In genomic region chr12:64080319-64081008, GRCh38 we compare ENCODE assay signal across 12 cellular contexts.
A peak's percentile ranks its signal among the peaks of the same experiment; 100 is the strongest.
DNase-seq lines count a peak whose midpoint lies in the region; ATAC-seq and TF ChIP-seq lines count a peak whose summit lies in the region.
"Had no signal": no experiment of that assay in that cellular context is flagged by ENCODE, and none has a peak within 500 bp of the region (broad histone marks: within the 10 kb centered on the region; RNA-seq: fewer than 3 reads in every experiment).

No MANE protein-coding gene starts in this region.

- H3K4me2 ChIP-seq in IMR-90 (ENCODE audit: low read depth, low read length), result peak overlapping the region; percentile 32

- WGBS in IMR-90 (ENCODE audit: extremely low coverage in 2 of 2, insufficient read length in 1 of 2), 2 experiments, result 10% methylated on average over 2 of the region's 7 CpGs; no CpG with 5 or more reads in 1 of the 2 experiments
- 53% methylated on average over 7 of the region's 7 CpGs for WGBS in suprapubic skin

- H3K79me1 ChIP-seq in IMR-90 (ENCODE audit: low read depth in 1 of 2, low read length in 2 of 2), result peaks cover 6 to 49% of the 10 kb centered on the region in 2 experiments

- DNase-seq in IMR-90 (peak; percentile 74), adipocyte (ENCODE audit: low read depth) (no peak), iPS DF 4.7 (ENCODE audit: extremely low read depth, low spot score) (peak; percentile 33), suprapubic skin (ENCODE audit: low spot score in 2 of 2) (no peak), pons (ENCODE audit: low spot score) (no peak), foreskin melanocyte (no peak)
- DNase-seq in CD8-positive, alpha-beta memory T cell, result no peak
- DNase-seq: activated naive CD8-positive, alpha-beta T cell treated with anti-CD3 and anti-CD28 coated beads, Interleukin-2, amount 50 U/mL, for 24 hours; CD4-positive, alpha-beta memory T cell; stimulated activated CD4-positive, alpha-beta T cell treated with anti-CD3 and anti-CD28 coated beads, Interleukin-4, amount 100 ng/mL, for 4 hours had no signal

- H4K5ac ChIP-seq in IMR-90 (ENCODE audit: low read depth, low read length), result peak overlapping the region; percentile 55

- H3K4ac ChIP-seq in IMR-90 (ENCODE audit: low read depth, low read length), result peak overlapping the region; percentile 74

- no peak overlapping the region; the same call in 1 of the 2 replicates for H3K56ac ChIP-seq in IMR-90 (ENCODE audit: extremely low read depth, insufficient read depth, low read length)

- peaks cover 0 to 2% (median 0%) of the 10 kb centered on the region in 5 donors for H3K9me3 Mint-ChIP-seq in CD8-positive, alpha-beta memory T cell
- H3K9me3 Mint-ChIP-seq: CD4-positive, alpha-beta memory T cell; T-helper 1 cell treated with Interleukin-12 subunit alpha and Interleukin-12 subunit beta and Interleukin-4 antibody, amounts not matched to agents 30 μg/mL and 1 μg/mL, for 36 hours had no signal

- peak overlapping the region; percentile 2; the same call in 1 of the 3 replicates for H2BK15ac ChIP-seq in IMR-90 (ENCODE audit: low read depth, low read length)

- no peaks in the 10 kb centered on the region for H4K20me1 ChIP-seq in IMR-90 (ENCODE audit: insufficient read depth, low read length)

- H3K27ac ChIP-seq in IMR-90 (ENCODE audit: insufficient read depth, low read length) (peak overlapping the region; percentile 63), suprapubic skin (peak overlapping the region; percentile 82)
- H3K27ac ChIP-seq in CD8-positive, alpha-beta memory T cell (ENCODE audit: low read depth, low read length), result no peak overlapping the region

- H3K27me3 ChIP-seq in IMR-90 (ENCODE audit: control insufficient read depth, insufficient read depth, low read length), result no peaks in the 10 kb centered on the region
- no peaks in the 10 kb centered on the region for H3K27me3 ChIP-seq in adipocyte (replicated peaks; ENCODE audit: control insufficient read depth, insufficient read depth, low read length)
- no peaks in the 10 kb centered on the region for H3K27me3 ChIP-seq in suprapubic skin
- H3K27me3 ChIP-seq in CD8-positive, alpha-beta memory T cell (ENCODE audit: insufficient read depth, low read length, poor library complexity, severe bottlenecking), result no peaks in the 10 kb centered on the region

- H3K4me1 Mint-ChIP-seq in CD8-positive, alpha-beta memory T cell, result no peaks in the 10 kb centered on the region
- H3K4me1 Mint-ChIP-seq: activated naive CD8-positive, alpha-beta T cell treated with anti-CD3 and anti-CD28 coated beads, Interleukin-2, amount 50 U/mL, for 24 hours; CD4-positive, alpha-beta memory T cell had no signal

- TF ChIP-seq EP300 in suprapubic skin (IDR thresholded peaks at IDR 0.05), result no peak

- dilution Hi-C loops in IMR-90 (cut with HindIII; ENCODE audit: low sequenced_read_pairs, unreplicated experiment), result no loop called here

- H2BK120ac ChIP-seq in IMR-90 (ENCODE audit: low read depth, low read length), result peak overlapping the region; percentile 88

- H3K36me3 Mint-ChIP-seq in CD8-positive, alpha-beta memory T cell, result no peaks in the 10 kb centered on the region
- H3K36me3 Mint-ChIP-seq: CD4-positive, alpha-beta memory T cell had no signal

- no peak overlapping the region for H2AK9ac ChIP-seq in IMR-90 (replicated peaks; ENCODE audit: low read depth, low read length, poor library complexity)

- intact Hi-C loops in IMR-90 (cut with micrococcal nuclease), result loop anchor here (5.0 kb wide), 2 partner anchors 102 to 172 kb away; no protein-coding TSS in a partner anchor

- peak overlapping the region; percentile 67 for H2AFZ ChIP-seq in IMR-90 (replicated peaks; ENCODE audit: low read length, poor library complexity)

- no TSS peak for BruUV-seq in IMR-90 (replicated peaks; lab: Mats Ljungman, UMichigan)

- POLR2A ChIA-PET in IMR-90 (lab: Charles Lee; ENCODE audit: unreplicated experiment), result no interaction called here
- POLR2A ChIA-PET in CD8-positive, alpha-beta memory T cell (lab: Charles Lee), result no interaction called here

- TF ChIP-seq POLR2A in IMR-90 (IDR thresholded peaks at IDR 0.05; ENCODE audit: low read depth, low read length) (no peak), suprapubic skin (IDR thresholded peaks at IDR 0.05) (no peak)

- H3K4me3 ChIP-seq in IMR-90 (ENCODE audit: insufficient read depth, low read depth, low read length) (no peak overlapping the region), adipocyte (ENCODE audit: low read length) (no peak overlapping the region), suprapubic skin (peak overlapping the region; percentile 2)
- H3K4me3 ChIP-seq in CD8-positive, alpha-beta memory T cell (ENCODE audit: low read length), result no peak overlapping the region

- no peak overlapping the region for H3K4me3 Mint-ChIP-seq in CD8-positive, alpha-beta memory T cell
- H3K4me3 Mint-ChIP-seq: activated naive CD8-positive, alpha-beta T cell treated with anti-CD3 and anti-CD28 coated beads, Interleukin-2, amount 50 U/mL, for 24 hours; CD4-positive, alpha-beta memory T cell; T-helper 1 cell treated with Interleukin-12 subunit alpha and Interleukin-12 subunit beta and Interleukin-4 antibody, amounts not matched to agents 30 μg/mL and 1 μg/mL, for 36 hours had no signal

- no peak overlapping the region for H3K9ac ChIP-seq in IMR-90 (ENCODE audit: low read depth, low read length)
- peak overlapping the region; percentile 21 for H3K9ac ChIP-seq in adipocyte (ENCODE audit: low read length)

- no peak for TF ChIP-seq RAD21 in IMR-90 (IDR thresholded peaks at IDR 0.05; ENCODE audit: low read length)

- H3K9me3 ChIP-seq in IMR-90 (ENCODE audit: control insufficient read depth, insufficient read depth, low read length) (no peaks in the 10 kb centered on the region), adipocyte (ENCODE audit: control insufficient read depth, low read length) (no peaks in the 10 kb centered on the region), suprapubic skin (no peaks in the 10 kb centered on the region)
- no peaks in the 10 kb centered on the region for H3K9me3 ChIP-seq in CD8-positive, alpha-beta memory T cell (ENCODE audit: low read length)

- ATAC-seq in IMR-90 (ENCODE audit: low read depth) (peak; percentile 72), HG02981 (IDR thresholded peaks at IDR 0.05; ENCODE audit: unreplicated experiment) (no peak)
- ATAC-seq: activated naive CD8-positive, alpha-beta T cell treated with anti-CD3 and anti-CD28 coated beads, Interleukin-2, amount 50 U/mL, for 24 hours had no signal

- peaks cover 6% of the 10 kb centered on the region for H3K9me1 ChIP-seq in IMR-90 (ENCODE audit: insufficient read depth, low read length)

- in situ Hi-C loops in IMR-90 (cut with MboI; ENCODE audit: low sequenced_read_pairs), result no loop called here

- peak overlapping the region; percentile 79 for H2BK5ac ChIP-seq in IMR-90 (ENCODE audit: low read depth, low read length, poor library complexity, severe bottlenecking)

- CTCF ChIA-PET in IMR-90 (lab: Yijun Ruan, JAX), result interaction anchor here (1.0 kb wide), 1 partner anchor 236 kb away, joined by 4 read pairs; the partner anchor contains the start of gene SRGAP1
- CTCF ChIA-PET in CD8-positive, alpha-beta memory T cell (lab: Charles Lee), result no interaction called here

- H3K4me1 ChIP-seq in IMR-90 (ENCODE audit: control insufficient read depth, insufficient read depth, low read length) (peaks cover 15% of the 10 kb centered on the region), adipocyte (ENCODE audit: control insufficient read depth, insufficient read depth, low read length) (peaks cover 40% of the 10 kb centered on the region), suprapubic skin (peaks cover 49% of the 10 kb centered on the region)
- H3K4me1 ChIP-seq in CD8-positive, alpha-beta memory T cell (ENCODE audit: insufficient read depth, low read length), result no peaks in the 10 kb centered on the region

- H4K91ac ChIP-seq in IMR-90 (ENCODE audit: insufficient read depth, low read depth, low read length), result peak overlapping the region; percentile 77; the same call in 1 of the 2 replicates

- peak overlapping the region; percentile 27; the same call in 1 of the 2 replicates for H2AK5ac ChIP-seq in IMR-90 (ENCODE audit: low read depth, low read length)

- H3K27me3 Mint-ChIP-seq in CD8-positive, alpha-beta memory T cell, result peaks cover 4 to 15% of the 10 kb centered on the region in 2 donors

- peak overlapping the region; percentile 53; the same call in 1 of the 2 replicates for H3K14ac ChIP-seq in IMR-90 (replicated peaks; ENCODE audit: low read depth, low read length)

- H4K8ac ChIP-seq in IMR-90 (ENCODE audit: low read depth in 2 of 2, low read length in 2 of 2), result peak overlapping the region in 1 of 2 experiments; percentile 53; a peak in 2 of 4 replicates

- no peak for TF ChIP-seq CTCF in IMR-90 (conservative IDR thresholded peaks at IDR 0.05; ENCODE audit: low read depth, low read length)
- TF ChIP-seq CTCF in suprapubic skin (IDR thresholded peaks at IDR 0.05), result no peak

- H3K18ac ChIP-seq in IMR-90 (ENCODE audit: low read depth, low read length), result peak overlapping the region; percentile 55; the same call in 1 of the 2 replicates

- peak overlapping the region; percentile 76 for H2BK20ac ChIP-seq in IMR-90 (ENCODE audit: low read depth, low read length)

- peak overlapping the region; percentile 80 for H3K23ac ChIP-seq in IMR-90 (ENCODE audit: low read depth, low read length)

- no peak overlapping the region for H3K27ac Mint-ChIP-seq in CD8-positive, alpha-beta memory T cell
- H3K27ac Mint-ChIP-seq: activated naive CD8-positive, alpha-beta T cell treated with anti-CD3 and anti-CD28 coated beads, Interleukin-2, amount 50 U/mL, for 24 hours; CD4-positive, alpha-beta memory T cell; T-helper 1 cell treated with Interleukin-12 subunit alpha and Interleukin-12 subunit beta and Interleukin-4 antibody, amounts not matched to agents 30 μg/mL and 1 μg/mL, for 36 hours had no signal

- H3K36me3 ChIP-seq in IMR-90 (ENCODE audit: control insufficient read depth, insufficient read depth, low read length) (peaks cover 19% of the 10 kb centered on the region), adipocyte (ENCODE audit: control insufficient read depth, insufficient read depth, low read length, severe bottlenecking) (peaks cover 20% of the 10 kb centered on the region), suprapubic skin (no peaks in the 10 kb centered on the region)
- no peaks in the 10 kb centered on the region for H3K36me3 ChIP-seq in CD8-positive, alpha-beta memory T cell (ENCODE audit: insufficient read depth, low read length)

TF ChIP-seq in IMR-90, 13 proteins besides CTCF, POLR2A, EP300 and RAD21 (continues in another document):
- TF ChIP-seq BHLHE40 (IDR thresholded peaks at IDR 0.05; ENCODE audit: low read depth, low read length) (0 out of 2 replicates have a peak, but pooled peaks have one; percentile 19), RFX5 (IDR thresholded peaks at IDR 0.05; ENCODE audit: low read depth, low read length) (no peak), USF2 (IDR thresholded peaks at IDR 0.05; ENCODE audit: low read depth, low read length) (no peak)

Comparison
In these comparisons a context has a peak if more than half of its experiments do, and no peak if none do; other contexts are left out.
1. DNase-seq: peak in IMR-90 (single experiment) and iPS DF 4.7 (single experiment); none in adipocyte (single experiment), suprapubic skin (0 of 2), pons (single experiment), CD8-positive, alpha-beta memory T cell (0 of 5) and foreskin melanocyte (single experiment).